Comparison of ENCODE assay signal across 8 cellular contexts in genomic region chr17:62966426-62967110, GRCh38. TPM values are rescaled to one million over a fixed set of nuclear protein-coding genes. Genes with fewer than 3 reads are reported as not detected.
A peak's percentile ranks its signal among the peaks of the same experiment; 100 is the strongest.
DNase-seq lines count a peak whose midpoint lies in the region; ATAC-seq and TF ChIP-seq lines count a peak whose summit lies in the region.

No MANE protein-coding gene starts in this region.

- H3K9ac ChIP-seq in GM23248 (peak overlapping the region; percentile 87), OCI-LY1 (ENCODE audit: low read length) (peak overlapping the region; percentile 57)

- H3F3A ChIP-seq in GM23248 (ENCODE audit: insufficient read depth) (peaks cover 32% of the 10 kb centered on the region), OCI-LY1 (ENCODE audit: insufficient read depth, low read length) (no peaks in the 10 kb centered on the region)

- H3K27ac ChIP-seq in GM23248, result peak overlapping the region; percentile 47
- H3K27ac ChIP-seq in OCI-LY1 (ENCODE audit: low read depth, low read length, poor library complexity, severe bottlenecking), result no peak overlapping the region
- peak overlapping the region; percentile 20 to 83 (median 64) for H3K27ac ChIP-seq in heart left ventricle
- H3K27ac ChIP-seq in psoas muscle, result peak overlapping the region; percentile 50

- H2AFZ ChIP-seq in GM23248 (peak overlapping the region; percentile 76), OCI-LY1 (ENCODE audit: low read length) (no peak overlapping the region)

- CTCF ChIA-PET in Calu3 (lab: Charles Lee), result no interaction called here
- CTCF ChIA-PET in activated naive CD4-positive, alpha-beta T cell treated with anti-CD3 and anti-CD28 coated beads for 36 hours (lab: Charles Lee), result no interaction called here

- DNase-seq in Calu3 (peak; percentile 11), GM23248 (peak; percentile 60), heart left ventricle (peak in 2 of 5 donors; percentile 74 to 84), psoas muscle (peak in 1 of 2 donors; percentile 32), HuH-7 (ENCODE audit: low spot score) (no peak), D341Med (ENCODE audit: low spot score) (no peak)
- DNase-seq in activated naive CD4-positive, alpha-beta T cell treated with anti-CD3 and anti-CD28 coated beads for 36 hours, result peak; percentile 51

- intact Hi-C loops in Calu3 (cut with micrococcal nuclease; ENCODE audit: unreplicated experiment) (loop anchor here (5.0 to 10.0 kb wide), 3 partner anchors 72 to 174 kb away; no protein-coding TSS in a partner anchor), heart left ventricle (cut with DNase I) (loop anchor here in 4 of 10 donors (5.0 to 10.0 kb wide), 5 partner anchors 69 to 292 kb away; no protein-coding TSS in a partner anchor), psoas muscle (cut with DNase I) (loop anchor here (5.0 kb wide), 2 partner anchors 149 to 259 kb away; no protein-coding TSS in a partner anchor)
- intact Hi-C loops in activated naive CD4-positive, alpha-beta T cell treated with anti-CD3 and anti-CD28 coated beads for 36 hours (cut with micrococcal nuclease), result loop anchor here (5.0 to 10.0 kb wide), 4 partner anchors 74 to 806 kb away; partner anchors contain the start of genes CCDC47, DDX42 and TLK2

- no peak for TF ChIP-seq POLR2A in heart left ventricle (IDR thresholded peaks at IDR 0.05)

- TF ChIP-seq CTCF in Calu3 (IDR thresholded peaks at IDR 0.05; ENCODE audit: unreplicated experiment) (no peak), OCI-LY1 (IDR thresholded peaks at IDR 0.05; ENCODE audit: low read length) (no peak), heart left ventricle (IDR thresholded peaks at IDR 0.05) (no peak), psoas muscle (IDR thresholded peaks at IDR 0.05) (no peak)

- H3K4me3 ChIP-seq in GM23248 (peak overlapping the region; percentile 88), OCI-LY1 (ENCODE audit: low read depth, low read length, poor library complexity, severe bottlenecking) (peak overlapping the region; percentile 65), heart left ventricle (peak overlapping the region; percentile 64 to 90 (median 78)), psoas muscle (peak overlapping the region; percentile 85)

- peaks cover 25% of the 10 kb centered on the region for H3K36me3 Mint-ChIP-seq in Calu3 (ENCODE audit: insufficient read depth, unreplicated experiment)
- no peaks in the 10 kb centered on the region for H3K36me3 Mint-ChIP-seq in activated naive CD4-positive, alpha-beta T cell treated with anti-CD3 and anti-CD28 coated beads for 36 hours (ENCODE audit: low read depth)

- 1 to 2% methylated on average over 61 to 63 of the region's 76 CpGs for WGBS in GM23248 (ENCODE audit: low coverage in 1 of 2, low lambda C conversion rate in 2 of 2, missing lambda C conversion rate in 2 of 2), 2 experiments
- WGBS in heart left ventricle, 4 donors, result 0 to 1% (median 1%) methylated on average over 31 to 76 of the region's 76 CpGs
- WGBS in psoas muscle, 3 donors, result 0 to 1% (median 0%) methylated on average over 30 to 76 of the region's 76 CpGs

- H4K20me1 ChIP-seq in GM23248 (ENCODE audit: insufficient read depth) (peaks cover 8% of the 10 kb centered on the region; the same call in 1 of the 2 replicates), OCI-LY1 (ENCODE audit: insufficient read depth, low read length) (no peaks in the 10 kb centered on the region)

- H3K4me1 Mint-ChIP-seq in Calu3 (ENCODE audit: low read depth, unreplicated experiment), result peaks cover 27% of the 10 kb centered on the region
- H3K4me1 Mint-ChIP-seq in activated naive CD4-positive, alpha-beta T cell treated with anti-CD3 and anti-CD28 coated beads for 36 hours (ENCODE audit: low read depth), result peaks cover 22% of the 10 kb centered on the region

- H3K36me3 ChIP-seq in GM23248 (ENCODE audit: low read depth) (no peaks in the 10 kb centered on the region), OCI-LY1 (ENCODE audit: insufficient read depth, low read length) (no peaks in the 10 kb centered on the region), heart left ventricle (no peaks in the 10 kb centered on the region), psoas muscle (ENCODE audit: insufficient read depth in 1 of 2, low read depth in 1 of 2) (no peaks in the 10 kb centered on the region)

- BruUV-seq in Calu3 (replicated peaks; lab: Mats Ljungman, UMichigan), result no TSS peak

- H3K9me3 ChIP-seq in GM23248 (ENCODE audit: low read depth) (no peaks in the 10 kb centered on the region), OCI-LY1 (ENCODE audit: low read length) (no peaks in the 10 kb centered on the region), heart left ventricle (no peaks in the 10 kb centered on the region), psoas muscle (no peaks in the 10 kb centered on the region)

- H3K79me2 ChIP-seq in GM23248 (ENCODE audit: insufficient read depth), result peaks cover 51% of the 10 kb centered on the region
- H3K79me2 ChIP-seq in OCI-LY1 (ENCODE audit: insufficient read depth, low read length), result no peaks in the 10 kb centered on the region

- H3K4me2 ChIP-seq in GM23248 (ENCODE audit: unreplicated experiment) (peak overlapping the region; percentile 93), OCI-LY1 (ENCODE audit: low read length) (peak overlapping the region; percentile 63)

- peak overlapping the region; percentile 47 for H3K27ac Mint-ChIP-seq in Calu3 (ENCODE audit: unreplicated experiment)
- no peak overlapping the region for H3K27ac Mint-ChIP-seq in activated naive CD4-positive, alpha-beta T cell treated with anti-CD3 and anti-CD28 coated beads for 36 hours

- in situ Hi-C loops in GM23248 (cut with MboI), result no loop called here

- ATAC-seq in heart left ventricle (peak in 3 of 4 donors; percentile 33 to 77 (median 69)), psoas muscle (peak in 1 of 4 donors; percentile 60)

- H3K4me1 ChIP-seq in GM23248 (ENCODE audit: insufficient read depth), result peaks cover 34% of the 10 kb centered on the region
- peaks cover 7% of the 10 kb centered on the region for H3K4me1 ChIP-seq in OCI-LY1 (ENCODE audit: insufficient read depth, low read length, severe bottlenecking)
- peaks cover 0 to 31% (median 20%) of the 10 kb centered on the region in 12 donors for H3K4me1 ChIP-seq in heart left ventricle
- H3K4me1 ChIP-seq in psoas muscle, result peaks cover 11% of the 10 kb centered on the region

- H3K9me3 Mint-ChIP-seq in Calu3 (ENCODE audit: low read depth, unreplicated experiment), result no peaks in the 10 kb centered on the region
- no peaks in the 10 kb centered on the region for H3K9me3 Mint-ChIP-seq in activated naive CD4-positive, alpha-beta T cell treated with anti-CD3 and anti-CD28 coated beads for 36 hours

- H3K9me2 ChIP-seq in GM23248 (ENCODE audit: insufficient read depth) (no peaks in the 10 kb centered on the region), OCI-LY1 (ENCODE audit: low read depth, low read length) (no peaks in the 10 kb centered on the region)

- H3K4me3 Mint-ChIP-seq in Calu3 (ENCODE audit: low read depth, unreplicated experiment), result peak overlapping the region; percentile 89
- peak overlapping the region; percentile 79 for H3K4me3 Mint-ChIP-seq in activated naive CD4-positive, alpha-beta T cell treated with anti-CD3 and anti-CD28 coated beads for 36 hours

- H3K27me3 ChIP-seq in GM23248 (replicated peaks; ENCODE audit: insufficient read depth), result no peaks in the 10 kb centered on the region
- H3K27me3 ChIP-seq in OCI-LY1 (ENCODE audit: insufficient read depth, low read length), result peaks cover 3% of the 10 kb centered on the region
- H3K27me3 ChIP-seq in heart left ventricle, result no peaks in the 10 kb centered on the region
- H3K27me3 ChIP-seq in psoas muscle (ENCODE audit: insufficient read depth in 3 of 3, low read length in 2 of 3), result no peaks in the 10 kb centered on the region

- H3K27me3 Mint-ChIP-seq in Calu3 (ENCODE audit: unreplicated experiment), result no peaks in the 10 kb centered on the region
- H3K27me3 Mint-ChIP-seq in activated naive CD4-positive, alpha-beta T cell treated with anti-CD3 and anti-CD28 coated beads for 36 hours (ENCODE audit: low read depth), result peaks cover 13% of the 10 kb centered on the region

RNA-seq across cellular contexts. Expression of gene TANC2, which starts 0.5 kb away (rescaled TPM):
- 29.9 and 32.7 TPM in 2 replicates for total RNA-seq in Calu3 (2022)
- total RNA-seq in GM23248 (2014; rRNA removed; shearing (Covaris generic)), result 14.2 and 16.1 TPM in 2 replicates
- 13.0 and 13.7 TPM in 2 replicates for polyA plus RNA-seq in GM23248 (2016; fragmentation: Nextera tagmentation; extraction: Ambion mirVana)
- 1 to 10 TPM; 4.3 to 5.7 TPM for total RNA-seq in activated naive CD4-positive, alpha-beta T cell treated with anti-CD3 and anti-CD28 coated beads for 36 hours
- total RNA-seq in heart left ventricle, result 10 to 100 TPM in 5 of 9 donors, 1 to 10 TPM in 4; 4.4 to 19.1 (median 14.0) TPM
- polyA plus RNA-seq in heart left ventricle, result 1 to 10 TPM; 2.3 to 6.1 TPM
- total RNA-seq in psoas muscle, result 10 to 100 TPM in 2 of 4 donors, 1 to 10 TPM in 2; 6.1 to 12.4 (median 9.6) TPM
- 1 to 10 TPM; 1.2 to 4.9 (median 1.8) TPM for polyA plus RNA-seq in psoas muscle

Comparison
In these comparisons a context has a peak if more than half of its experiments do, and no peak if none do; other contexts are left out.
1. DNase-seq: peak in Calu3 (single experiment), GM23248 (single experiment) and activated naive CD4-positive, alpha-beta T cell treated with anti-CD3 and anti-CD28 coated beads for 36 hours (single experiment); none in HuH-7 (single experiment) and D341Med (single experiment).
2. Peak in every context shown above with its lines, with median percentiles within 50 percentile points of each other: H3K4me3 ChIP-seq.